ENCODE assay signal across 8 cellular contexts in the genomic region with DNA sequence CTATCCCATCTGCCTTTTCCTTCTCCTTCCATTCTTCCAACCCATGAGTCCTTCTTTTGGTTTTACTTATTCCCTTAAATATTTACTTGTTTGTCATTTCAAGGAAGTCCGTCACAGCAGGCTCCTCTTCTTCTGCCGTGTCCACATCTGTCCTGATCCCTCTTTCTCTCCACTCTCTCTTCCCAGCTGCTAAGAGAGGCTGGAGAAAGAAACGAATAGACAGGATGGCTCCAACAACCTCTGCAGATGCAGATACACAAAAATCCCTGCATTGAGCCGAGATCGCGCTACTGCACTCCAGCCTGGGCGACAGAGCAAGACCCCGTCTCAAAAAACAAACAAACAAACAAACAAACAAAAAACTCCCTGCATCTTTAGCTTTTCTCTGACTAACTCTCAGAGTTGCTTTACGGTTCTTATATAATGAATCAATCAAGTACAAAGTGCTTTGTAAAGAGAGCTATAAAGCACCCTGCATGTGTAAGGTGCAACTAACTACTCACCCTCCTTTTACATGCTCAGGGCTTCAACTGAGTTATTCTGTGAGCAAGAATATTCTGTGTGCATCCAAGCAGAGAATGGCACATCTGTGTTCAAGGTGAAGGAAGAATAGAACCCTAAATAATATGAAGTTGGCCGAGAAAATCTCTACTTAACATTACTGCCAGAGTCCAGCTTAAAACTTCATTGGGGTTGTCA. TPM values are rescaled to one million over a fixed set of nuclear protein-coding genes. Genes with fewer than 3 reads are reported as not detected.
DNase-seq lines count a peak whose midpoint lies in the region; ATAC-seq, FAIRE-seq and TF ChIP-seq lines count a peak whose summit lies in the region.

No MANE protein-coding gene starts in this region.

- DNase-seq in activated T-cell treated with anti-CD3 and anti-CD28 coated beads, Interleukin-2, amount 50 U/mL, for 72 hours = no peak
- DNase-seq in activated T-cell treated with anti-CD3 and anti-CD28 coated beads, Interleukin-2, amount 50 U/mL, for 1 hour = no peak
- DNase-seq in HepG2 (ENCODE audit: low spot score) (no peak), transverse colon (no peak), H7 (no peak)

- H3K36me3 ChIP-seq in HepG2 (replicated peaks in 1 of 2; ENCODE audit: control insufficient read depth in 1 of 2, insufficient read depth in 2 of 2, low read length in 2 of 2) (no peaks in the 10 kb centered on the region), transverse colon (no peaks in the 10 kb centered on the region), H7 (replicated peaks; ENCODE audit: control insufficient read depth, insufficient read depth, low read length) (no peaks in the 10 kb centered on the region)

- peaks cover 0 to 2% of the 10 kb centered on the region in 2 donors for H3K9me3 Mint-ChIP-seq in activated T-cell treated with anti-CD3 and anti-CD28 coated beads, Interleukin-2, amount 50 U/mL, for 72 hours
- H3K9me3 Mint-ChIP-seq in activated naive CD8-positive, alpha-beta T cell (ENCODE audit: low read depth) = no peaks in the 10 kb centered on the region

- WGBS in HepG2 (ENCODE audit: low lambda C conversion rate) = 34% methylated on average over 10 of the region's 10 CpGs
- 18 to 37% methylated on average over 4 to 10 of the region's 10 CpGs for WGBS in transverse colon (ENCODE audit: low coverage in 1 of 2), 2 donors

- H3K27ac ChIP-seq in HepG2 (ENCODE audit: extremely low read length, insufficient read depth, low read length) (no peak overlapping the region), transverse colon (peak overlapping the region; percentile 87 to 94 (median 92))

- no peak for TF ChIP-seq RAD21 in HepG2 (CRISPR knock-in tag; IDR thresholded peaks at IDR 0.05)

- H4K20me1 ChIP-seq in HepG2 (ENCODE audit: insufficient read depth, low read length) = no peaks in the 10 kb centered on the region

- CTCF ChIA-PET in HepG2 (lab: Yijun Ruan, JAX; ENCODE audit: low intra/inter-chr PET ratio, low total read pairs) = no interaction called here

- H3K36me3 Mint-ChIP-seq in activated T-cell treated with anti-CD3 and anti-CD28 coated beads, Interleukin-2, amount 50 U/mL, for 72 hours (ENCODE audit: insufficient read depth in 2 of 2) = peaks cover 0 to 5% of the 10 kb centered on the region in 2 donors
- peaks cover 3% of the 10 kb centered on the region for H3K36me3 Mint-ChIP-seq in activated naive CD8-positive, alpha-beta T cell

- H3K27me3 Mint-ChIP-seq in activated T-cell treated with anti-CD3 and anti-CD28 coated beads, Interleukin-2, amount 50 U/mL, for 72 hours (ENCODE audit: low read depth) = no peaks in the 10 kb centered on the region
- peaks cover 10% of the 10 kb centered on the region for H3K27me3 Mint-ChIP-seq in activated naive CD8-positive, alpha-beta T cell

- no peak for FAIRE-seq in HepG2 (lab: Jason Lieb, UNC)

- H2AFZ ChIP-seq in HepG2 (ENCODE audit: low read length) = no peak overlapping the region

- ATAC-seq in activated T-cell treated with anti-CD3 and anti-CD28 coated beads, Interleukin-2, amount 50 U/mL, for 72 hours (replicated peaks in 1 of 2) = no peak
- ATAC-seq in HepG2 (no peak; the same call in 2 of the 3 replicates), HG03469 (IDR thresholded peaks at IDR 0.05; ENCODE audit: unreplicated experiment) (no peak), GM19463 (IDR thresholded peaks at IDR 0.05; ENCODE audit: unreplicated experiment) (no peak)

- TF ChIP-seq POLR2A in HepG2 (IDR thresholded peaks at IDR 0.05; ENCODE audit: insufficient read depth in 1 of 2, low read depth in 2 of 2, low read length in 2 of 2) (no peak), transverse colon (IDR thresholded peaks at IDR 0.05) (peak; percentile 34)

- in situ Hi-C loops in HepG2 (cut with HindIII; ENCODE audit: extremely low pct_ligation_motif_present, low pct_unique_long_range_greater_than_20kb) = no loop called here
- in situ Hi-C loops in transverse colon (cut with MboI; ENCODE audit: low pct_ligation_motif_present in 1 of 4, low pct_unique_long_range_greater_than_20kb in 1 of 4, low sequenced_read_pairs in 3 of 4) = no loop called here

- intact Hi-C loops in HepG2 (cut with micrococcal nuclease; ENCODE audit: unreplicated experiment) = no loop called here
- intact Hi-C loops in transverse colon (cut with DNase I; ENCODE audit: low total_unique reads) = no loop called here

- H3K4me3 Mint-ChIP-seq in activated T-cell treated with anti-CD3 and anti-CD28 coated beads, Interleukin-2, amount 50 U/mL, for 72 hours = peak overlapping the region; percentile 91 to 92
- peak overlapping the region; percentile 88 for H3K4me3 Mint-ChIP-seq in activated naive CD8-positive, alpha-beta T cell

- no peak overlapping the region for H3K9ac ChIP-seq in HepG2 (ENCODE audit: insufficient read depth, low read depth, low read length)

- BruUV-seq in HepG2 (replicated peaks; lab: Mats Ljungman, UMichigan) = no TSS peak

- H3K27ac Mint-ChIP-seq in activated T-cell treated with anti-CD3 and anti-CD28 coated beads, Interleukin-2, amount 50 U/mL, for 72 hours = peak overlapping the region; percentile 70
- peak overlapping the region; percentile 74 for H3K27ac Mint-ChIP-seq in activated naive CD8-positive, alpha-beta T cell

- no peak for TF ChIP-seq CTCF in HepG2 (CRISPR knock-in tag; IDR thresholded peaks at IDR 0.05)
- TF ChIP-seq CTCF in transverse colon (IDR thresholded peaks at IDR 0.05) = no peak

- peaks cover 6% of the 10 kb centered on the region; the same call in 1 of the 2 replicates for H3K4me1 ChIP-seq in HepG2 (ENCODE audit: insufficient read depth, low read length)
- peaks cover 6 to 43% (median 16%) of the 10 kb centered on the region in 4 donors for H3K4me1 ChIP-seq in transverse colon

- H3K4me1 Mint-ChIP-seq in activated T-cell treated with anti-CD3 and anti-CD28 coated beads, Interleukin-2, amount 50 U/mL, for 72 hours (ENCODE audit: low read depth) = peaks cover 29% of the 10 kb centered on the region
- H3K4me1 Mint-ChIP-seq in activated naive CD8-positive, alpha-beta T cell (ENCODE audit: low read depth) = peaks cover 32% of the 10 kb centered on the region

- H3K27me3 ChIP-seq in HepG2 (ENCODE audit: control insufficient read depth in 1 of 2, insufficient read depth in 2 of 2, low read length in 2 of 2) (peaks cover 0 to 21% of the 10 kb centered on the region in 2 experiments; a peak in 2 of 5 replicates), transverse colon (no peaks in the 10 kb centered on the region), H7 (ENCODE audit: control insufficient read depth, insufficient read depth, low read length) (no peaks in the 10 kb centered on the region; the same call in 1 of the 2 replicates)

- no peak for TF ChIP-seq EP300 in HepG2 (IDR thresholded peaks at IDR 0.05; ENCODE audit: low read depth in 2 of 2, low read length in 2 of 2)
- TF ChIP-seq EP300 in HepG2 (CRISPR knock-in tag; IDR thresholded peaks at IDR 0.05; ENCODE audit: borderline replicate concordance) = no peak
- no peak for TF ChIP-seq EP300 in transverse colon (IDR thresholded peaks at IDR 0.05; ENCODE audit: low read depth)

- H3K4me3 ChIP-seq in HepG2 (replicated peaks in 1 of 3; ENCODE audit: insufficient read depth in 1 of 3, low read depth in 2 of 3, low read length in 3 of 3) (peak overlapping the region; percentile 65 to 88 (median 85); a peak in 5 of 6 replicates), transverse colon (peak overlapping the region in 3 of 4 donors; percentile 66 to 78 (median 73)), H7 (ENCODE audit: insufficient read depth, low read depth, low read length) (no peak overlapping the region; the same call in 1 of the 2 replicates)

- H3K9me3 ChIP-seq in HepG2 (ENCODE audit: low read length) = no peaks in the 10 kb centered on the region
- peaks cover 0 to 5% of the 10 kb centered on the region in 2 donors for H3K9me3 ChIP-seq in transverse colon

- POLR2A ChIA-PET in HepG2 (lab: Yijun Ruan, JAX) = no interaction called here

- no peaks in the 10 kb centered on the region for H3K79me2 ChIP-seq in HepG2 (ENCODE audit: insufficient read depth, low read length)

- peak overlapping the region; percentile 93 for H3K4me2 ChIP-seq in HepG2 (ENCODE audit: low read depth, low read length)

TF ChIP-seq in HepG2, 621 proteins besides CTCF, POLR2A, EP300 and RAD21 (continues in another document):
- no peak for TF ChIP-seq PITX1 (CRISPR knock-in tag; IDR thresholded peaks at IDR 0.05)
- no peak for TF ChIP-seq ZNF251 (CRISPR knock-in tag; IDR thresholded peaks at IDR 0.05)

RNA-seq across cellular contexts. Expression of a gene that starts 3.8 kb away (rescaled TPM):
- 1 to 10 TPM in 1 of 2 donors, under 1 TPM in 1; 0.46 to 1.7 TPM for total RNA-seq in activated T-cell treated with anti-CD3 and anti-CD28 coated beads, Interleukin-2, amount 50 U/mL, for 72 hours
- total RNA-seq in HepG2 (2016; rRNA removed; fragmentation: Illumina TruSeq; extraction: Trizol) (0.18 TPM in 2 replicates), transverse colon (10 to 100 TPM in 3 of 4 donors, 1 to 10 TPM in 1; 2.2 to 17.8 (median 13.9) TPM)
- not detected in 2 replicates for total RNA-seq in HepG2 (2016; cell fraction: cytosol; rRNA removed; fragmentation: Illumina TruSeq; extraction: Trizol; ENCODE audit: low read depth)
- 0.28 and 0.41 TPM in 2 replicates for total RNA-seq in HepG2 (2016; cell fraction: insoluble cytoplasmic fraction; rRNA removed; fragmentation: Illumina TruSeq; extraction: Trizol)
- total RNA-seq in HepG2 (2016; cell fraction: membrane; rRNA removed; fragmentation: Illumina TruSeq; extraction: Trizol) = 0.38 and 0.43 TPM in 2 replicates
- not detected in 2 replicates for total RNA-seq in HepG2 (2016; cell fraction: nucleus; rRNA removed; fragmentation: Illumina TruSeq; extraction: Trizol)
- 0.09 TPM in 1 of 2 replicates, not detected in the other for polyA plus RNA-seq in HepG2 (2011; rRNA removed)
- polyA plus RNA-seq in HepG2 (2011; cell fraction: cytosol; rRNA removed) = 0.10 TPM in 1 of 2 replicates, not detected in the other
- polyA plus RNA-seq in HepG2 (2011; cell fraction: nucleus; rRNA removed) = not detected in 2 replicates
- 0.20 and 0.40 TPM in 2 replicates for polyA plus RNA-seq in HepG2 (2012)
- polyA plus RNA-seq in HepG2 (2016; cell fraction: cytosol; fragmentation: Illumina TruSeq; extraction: Trizol; ENCODE audit: low read depth) = 0.15 and 0.22 TPM in 2 replicates
- polyA plus RNA-seq in HepG2 (2016; cell fraction: insoluble cytoplasmic fraction; fragmentation: Illumina TruSeq; extraction: Trizol; ENCODE audit: low read depth) = 0.16 and 0.52 TPM in 2 replicates
- 0.20 and 0.31 TPM in 2 replicates for polyA plus RNA-seq in HepG2 (2016; cell fraction: membrane; fragmentation: Illumina TruSeq; extraction: Trizol; ENCODE audit: low read depth)
- polyA plus RNA-seq in HepG2 (2016; cell fraction: nucleus; fragmentation: Illumina TruSeq; extraction: Trizol; ENCODE audit: insufficient read depth, low read depth) = not detected in 2 replicates
- polyA minus RNA-seq in HepG2 (2011; rRNA and poly(A)+ RNA removed; ENCODE audit: low replicate concordance) = not detected in 2 replicates
- not detected in 2 replicates for polyA minus RNA-seq in HepG2 (2011; cell fraction: cytosol; rRNA and poly(A)+ RNA removed)
- polyA minus RNA-seq in HepG2 (2011; cell fraction: nucleus; rRNA and poly(A)+ RNA removed) = not detected in 2 replicates
- total RNA-seq in H7 (2014; rRNA removed; shearing (Covaris generic)) = 2.1 and 3.1 TPM in 2 replicates
